17 cellular contexts compared by ENCODE assay signal in genomic region chrX:150164971-150165605, GRCh38.
A peak's percentile ranks its signal among the peaks of the same experiment; 100 is the strongest.
DNase-seq lines count a peak whose midpoint lies in the region; ATAC-seq and TF ChIP-seq lines count a peak whose summit lies in the region.
"Had no signal": no experiment of that assay in that cellular context is flagged by ENCODE, and none has a peak within 500 bp of the region (broad histone marks: within the 10 kb centered on the region; RNA-seq: fewer than 3 reads in every experiment).

No MANE protein-coding gene starts in this region.

- H3K4me1 Mint-ChIP-seq in activated CD4-positive, alpha-beta memory T cell treated with anti-CD3 and anti-CD28 coated beads for 36 hours (ENCODE audit: low read depth): no peaks in the 10 kb centered on the region
- H3K4me1 Mint-ChIP-seq: CD4-positive, alpha-beta memory T cell; GM23338; IgD-negative memory B cell had no signal

- intact Hi-C loops in A673 (cut with micrococcal nuclease; ENCODE audit: unreplicated experiment) (no loop called here), vagina (cut with DNase I) (no loop called here)
- intact Hi-C loops in activated CD4-positive, alpha-beta memory T cell treated with anti-CD3 and anti-CD28 coated beads for 36 hours (cut with micrococcal nuclease): no loop called here

- H3K27me3 Mint-ChIP-seq in activated CD4-positive, alpha-beta memory T cell treated with anti-CD3 and anti-CD28 coated beads for 36 hours: no peaks in the 10 kb centered on the region
- H3K27me3 Mint-ChIP-seq: CD4-positive, alpha-beta memory T cell had no signal

- DNase-seq in A673 (ENCODE audit: low spot score) (peak; percentile 12), astrocyte of the spinal cord (ENCODE audit: low read depth, low spot score) (peak; percentile 14), vagina (ENCODE audit: extremely low spot score in 2 of 2) (peak; percentile 62 to 94), AG08395 (ENCODE audit: low spot score) (no peak)
- DNase-seq in activated CD4-positive, alpha-beta memory T cell treated with anti-CD3 and anti-CD28 coated beads for 36 hours: no peak
- DNase-seq: BE2C; CD4-positive, alpha-beta memory T cell; COR-L47; DMS153; H7; KG1 had no signal

- TF ChIP-seq POLR2A in vagina (IDR thresholded peaks at IDR 0.05): no peak

- POLR2A ChIA-PET in A673 (lab: Charles Lee; ENCODE audit: low non-redundant PET) (no interaction called here), HEK293 (lab: Yijun Ruan, JAX) (no interaction called here)
- POLR2A ChIA-PET in activated CD4-positive, alpha-beta memory T cell treated with anti-CD3 and anti-CD28 coated beads for 36 hours (lab: Charles Lee): no interaction called here

- in situ Hi-C loops in astrocyte of the spinal cord (cut with HindIII; ENCODE audit: low sequenced_read_pairs): no loop called here

- H3K9me3 Mint-ChIP-seq in activated CD4-positive, alpha-beta memory T cell treated with anti-CD3 and anti-CD28 coated beads for 36 hours: no peaks in the 10 kb centered on the region
- H3K9me3 Mint-ChIP-seq: CD4-positive, alpha-beta memory T cell; IgD-negative memory B cell had no signal

- H3K9me3 ChIP-seq in A673 (ENCODE audit: low read depth, low read length, poor library complexity, severe bottlenecking) (no peaks in the 10 kb centered on the region), HEK293 (ENCODE audit: control insufficient read depth, insufficient read depth, low read depth, low read length) (no peaks in the 10 kb centered on the region), vagina (no peaks in the 10 kb centered on the region)
- H3K9me3 ChIP-seq: BE2C had no signal

- H3K36me3 ChIP-seq in A673 (ENCODE audit: insufficient read depth, low read length, poor library complexity, severe bottlenecking) (no peaks in the 10 kb centered on the region), HEK293 (ENCODE audit: control insufficient read depth in 2 of 2, insufficient read depth in 1 of 2, low read length in 2 of 2) (no peaks in the 10 kb centered on the region), vagina (no peaks in the 10 kb centered on the region)
- H3K36me3 ChIP-seq: BE2C had no signal

- no peak overlapping the region for H3K4me3 ChIP-seq in A673 (ENCODE audit: low read depth, low read length, poor library complexity, severe bottlenecking)
- no peak overlapping the region for H3K4me3 ChIP-seq in HEK293 (ENCODE audit: low read depth, low read length)
- H3K4me3 ChIP-seq in astrocyte of the spinal cord (ENCODE audit: low read depth, low read length): no peak overlapping the region
- H3K4me3 ChIP-seq in vagina: no peak overlapping the region
- H3K4me3 ChIP-seq: GM12878, GM23338 had no signal

- no peak overlapping the region for H3K27ac Mint-ChIP-seq in activated CD4-positive, alpha-beta memory T cell treated with anti-CD3 and anti-CD28 coated beads for 36 hours
- H3K27ac Mint-ChIP-seq: CD4-positive, alpha-beta memory T cell; GM23338; IgD-negative memory B cell had no signal

- TF ChIP-seq CTCF in A673 (conservative IDR thresholded peaks at IDR 0.05; ENCODE audit: low read depth, low read length) (no peak), HEK293 (tag by site-specific recombination; IDR thresholded peaks at IDR 0.05) (no peak), astrocyte of the spinal cord (IDR thresholded peaks at IDR 0.05; ENCODE audit: low read depth, low read length) (peak; percentile 2), vagina (IDR thresholded peaks at IDR 0.05) (no peak)

- H3K27me3 ChIP-seq in A673 (replicated peaks; ENCODE audit: insufficient read depth, low read depth, low read length, poor library complexity) (no peaks in the 10 kb centered on the region), vagina (no peaks in the 10 kb centered on the region)
- H3K27me3 ChIP-seq: BE2C had no signal

- CTCF ChIA-PET in A673 (lab: Charles Lee) (no interaction called here), HEK293 (lab: Yijun Ruan, JAX) (interaction anchor here (0.6 kb wide), 1 partner anchor 187 kb away, joined by 3 read pairs; no protein-coding TSS in a partner anchor)
- CTCF ChIA-PET in activated CD4-positive, alpha-beta memory T cell treated with anti-CD3 and anti-CD28 coated beads for 36 hours (lab: Charles Lee): interaction anchor here (0.6 kb wide), 1 partner anchor 41 kb away, joined by 3 read pairs; no protein-coding TSS in a partner anchor

- ATAC-seq in GM18520 (IDR thresholded peaks at IDR 0.05; ENCODE audit: unreplicated experiment): no peak
- ATAC-seq: GM12878, GM23338 had no signal

- no TSS peak for BruUV-seq in A673 (replicated peaks; lab: Mats Ljungman, UMichigan)

- no peaks in the 10 kb centered on the region for H3K4me1 ChIP-seq in A673 (ENCODE audit: insufficient read depth, low read length, poor library complexity, severe bottlenecking)
- H3K4me1 ChIP-seq in HEK293 (ENCODE audit: control insufficient read depth, insufficient read depth, low read length): no peaks in the 10 kb centered on the region
- no peaks in the 10 kb centered on the region for H3K4me1 ChIP-seq in vagina
- H3K4me1 ChIP-seq: BE2C had no signal

- H3K27ac ChIP-seq in A673 (ENCODE audit: low read depth, low read length, poor library complexity, severe bottlenecking) (no peak overlapping the region), HEK293 (ENCODE audit: extremely low read depth, low read depth, low read length) (no peak overlapping the region), vagina (no peak overlapping the region)
- H3K27ac ChIP-seq: C4-2B had no signal

- H3K36me3 Mint-ChIP-seq in activated CD4-positive, alpha-beta memory T cell treated with anti-CD3 and anti-CD28 coated beads for 36 hours: no peaks in the 10 kb centered on the region
- H3K36me3 Mint-ChIP-seq: CD4-positive, alpha-beta memory T cell had no signal

- no peak overlapping the region for H3K4me3 Mint-ChIP-seq in activated CD4-positive, alpha-beta memory T cell treated with anti-CD3 and anti-CD28 coated beads for 36 hours
- H3K4me3 Mint-ChIP-seq: CD4-positive, alpha-beta memory T cell; GM23338; IgD-negative memory B cell had no signal

TF ChIP-seq in HEK293, 187 proteins besides CTCF, POLR2A, EP300 and RAD21:
- TF ChIP-seq ZIC2 (tag by site-specific recombination; IDR thresholded peaks at IDR 0.05): peak; percentile 49; the same call in 1 of the 2 replicates
- TF ChIP-seq ZNF184 (tag by site-specific recombination; IDR thresholded peaks at IDR 0.05): no peak
- TF ChIP-seq ZNF404 (tag by site-specific recombination; IDR thresholded peaks at IDR 0.05): no peak

Comparison
In these comparisons a context has a peak if more than half of its experiments do, and no peak if none do; other contexts are left out.
1. DNase-seq: peak in A673 (single experiment), astrocyte of the spinal cord (single experiment) and vagina (2 of 2); none in activated CD4-positive, alpha-beta memory T cell treated with anti-CD3 and anti-CD28 coated beads for 36 hours (single experiment) and AG08395 (single experiment).